In the genomic region with DNA sequence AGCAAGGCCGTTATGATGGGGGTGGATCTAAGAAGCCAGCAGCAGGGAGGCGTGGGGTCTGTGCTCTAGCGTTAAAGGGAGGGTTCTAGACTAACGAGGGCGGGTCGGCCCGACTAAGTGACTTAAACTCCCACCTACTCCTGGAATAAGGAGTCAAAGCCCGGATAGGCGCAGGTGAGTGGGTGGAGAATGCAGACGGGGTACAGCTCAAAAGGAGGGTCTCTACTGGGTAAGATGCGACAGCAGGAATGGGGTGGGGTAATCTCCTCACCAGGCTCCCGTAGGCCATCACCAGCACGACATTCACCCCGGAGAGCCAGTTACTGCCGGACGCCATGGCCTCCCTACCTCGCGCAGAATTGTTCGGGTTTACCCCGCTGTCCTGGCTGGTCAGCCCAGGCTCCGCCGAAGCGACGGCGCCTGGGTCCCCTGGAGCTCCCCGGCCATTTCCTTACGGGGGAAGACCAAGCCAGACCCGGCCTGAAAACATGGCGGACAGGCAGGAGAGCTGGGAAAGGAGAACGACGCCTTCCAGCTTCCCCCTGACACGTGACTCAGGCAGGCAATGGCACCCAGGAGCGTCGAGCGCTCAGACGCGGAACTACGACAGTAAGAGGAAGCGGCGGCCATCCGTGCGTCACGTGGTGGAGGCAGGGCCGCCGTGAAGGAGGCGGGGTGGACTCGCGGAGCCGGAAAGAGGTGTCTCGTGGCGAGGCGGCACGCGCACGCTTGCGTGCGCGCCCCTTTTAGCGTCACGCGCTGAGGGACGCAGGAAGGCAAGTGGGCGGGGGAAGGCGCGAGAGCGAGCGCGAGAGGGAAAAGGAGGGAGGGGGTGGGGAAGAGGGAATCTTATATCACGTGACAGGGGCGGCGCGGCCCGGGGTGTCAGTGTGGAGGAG, we compare ENCODE assay signal across 1 cellular context.
A peak's percentile ranks its signal among the peaks of the same experiment; 100 is the strongest.
TF ChIP-seq lines count a peak whose summit lies in the region.

A gene with protein sequence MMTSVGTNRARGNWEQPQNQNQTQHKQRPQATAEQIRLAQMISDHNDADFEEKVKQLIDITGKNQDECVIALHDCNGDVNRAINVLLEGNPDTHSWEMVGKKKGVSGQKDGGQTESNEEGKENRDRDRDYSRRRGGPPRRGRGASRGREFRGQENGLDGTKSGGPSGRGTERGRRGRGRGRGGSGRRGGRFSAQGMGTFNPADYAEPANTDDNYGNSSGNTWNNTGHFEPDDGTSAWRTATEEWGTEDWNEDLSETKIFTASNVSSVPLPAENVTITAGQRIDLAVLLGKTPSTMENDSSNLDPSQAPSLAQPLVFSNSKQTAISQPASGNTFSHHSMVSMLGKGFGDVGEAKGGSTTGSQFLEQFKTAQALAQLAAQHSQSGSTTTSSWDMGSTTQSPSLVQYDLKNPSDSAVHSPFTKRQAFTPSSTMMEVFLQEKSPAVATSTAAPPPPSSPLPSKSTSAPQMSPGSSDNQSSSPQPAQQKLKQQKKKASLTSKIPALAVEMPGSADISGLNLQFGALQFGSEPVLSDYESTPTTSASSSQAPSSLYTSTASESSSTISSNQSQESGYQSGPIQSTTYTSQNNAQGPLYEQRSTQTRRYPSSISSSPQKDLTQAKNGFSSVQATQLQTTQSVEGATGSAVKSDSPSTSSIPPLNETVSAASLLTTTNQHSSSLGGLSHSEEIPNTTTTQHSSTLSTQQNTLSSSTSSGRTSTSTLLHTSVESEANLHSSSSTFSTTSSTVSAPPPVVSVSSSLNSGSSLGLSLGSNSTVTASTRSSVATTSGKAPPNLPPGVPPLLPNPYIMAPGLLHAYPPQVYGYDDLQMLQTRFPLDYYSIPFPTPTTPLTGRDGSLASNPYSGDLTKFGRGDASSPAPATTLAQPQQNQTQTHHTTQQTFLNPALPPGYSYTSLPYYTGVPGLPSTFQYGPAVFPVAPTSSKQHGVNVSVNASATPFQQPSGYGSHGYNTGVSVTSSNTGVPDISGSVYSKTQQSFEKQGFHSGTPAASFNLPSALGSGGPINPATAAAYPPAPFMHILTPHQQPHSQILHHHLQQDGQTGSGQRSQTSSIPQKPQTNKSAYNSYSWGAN (plus strand): TSS at position 885 of the 899 bp plus-strand sequence. CDS start 4,169 bp downstream, outside the sequence.

TF ChIP-seq in K562, 482 proteins besides CTCF, POLR2A, EP300 and RAD21 (continued from another document and continues in another):
- TF ChIP-seq, protein P1, sequence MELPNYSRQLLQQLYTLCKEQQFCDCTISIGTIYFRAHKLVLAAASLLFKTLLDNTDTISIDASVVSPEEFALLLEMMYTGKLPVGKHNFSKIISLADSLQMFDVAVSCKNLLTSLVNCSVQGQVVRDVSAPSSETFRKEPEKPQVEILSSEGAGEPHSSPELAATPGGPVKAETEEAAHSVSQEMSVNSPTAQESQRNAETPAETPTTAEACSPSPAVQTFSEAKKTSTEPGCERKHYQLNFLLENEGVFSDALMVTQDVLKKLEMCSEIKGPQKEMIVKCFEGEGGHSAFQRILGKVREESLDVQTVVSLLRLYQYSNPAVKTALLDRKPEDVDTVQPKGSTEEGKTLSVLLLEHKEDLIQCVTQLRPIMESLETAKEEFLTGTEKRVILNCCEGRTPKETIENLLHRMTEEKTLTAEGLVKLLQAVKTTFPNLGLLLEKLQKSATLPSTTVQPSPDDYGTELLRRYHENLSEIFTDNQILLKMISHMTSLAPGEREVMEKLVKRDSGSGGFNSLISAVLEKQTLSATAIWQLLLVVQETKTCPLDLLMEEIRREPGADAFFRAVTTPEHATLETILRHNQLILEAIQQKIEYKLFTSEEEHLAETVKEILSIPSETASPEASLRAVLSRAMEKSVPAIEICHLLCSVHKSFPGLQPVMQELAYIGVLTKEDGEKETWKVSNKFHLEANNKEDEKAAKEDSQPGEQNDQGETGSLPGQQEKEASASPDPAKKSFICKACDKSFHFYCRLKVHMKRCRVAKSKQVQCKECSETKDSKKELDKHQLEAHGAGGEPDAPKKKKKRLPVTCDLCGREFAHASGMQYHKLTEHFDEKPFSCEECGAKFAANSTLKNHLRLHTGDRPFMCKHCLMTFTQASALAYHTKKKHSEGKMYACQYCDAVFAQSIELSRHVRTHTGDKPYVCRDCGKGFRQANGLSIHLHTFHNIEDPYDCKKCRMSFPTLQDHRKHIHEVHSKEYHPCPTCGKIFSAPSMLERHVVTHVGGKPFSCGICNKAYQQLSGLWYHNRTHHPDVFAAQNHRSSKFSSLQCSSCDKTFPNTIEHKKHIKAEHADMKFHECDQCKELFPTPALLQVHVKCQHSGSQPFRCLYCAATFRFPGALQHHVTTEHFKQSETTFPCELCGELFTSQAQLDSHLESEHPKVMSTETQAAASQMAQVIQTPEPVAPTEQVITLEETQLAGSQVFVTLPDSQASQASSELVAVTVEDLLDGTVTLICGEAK (IDR thresholded peaks at IDR 0.05) = peak; percentile 78
- TF ChIP-seq, protein P1 (CRISPR knock-in tag; IDR thresholded peaks at IDR 0.05) = no peak
- TF ChIP-seq SIRT6 (IDR thresholded peaks at IDR 0.05; ENCODE audit: low read depth, low read length) = no peak
- TF ChIP-seq PML (IDR thresholded peaks at IDR 0.05; ENCODE audit: low read length) = peak; percentile 53
- no peak for TF ChIP-seq MCM3 (IDR thresholded peaks at IDR 0.05)
- TF ChIP-seq U2AF2 (optimal IDR thresholded peaks at IDR 0.05; ENCODE audit: low read depth, low read length) = no peak
- no peak for TF ChIP-seq POLR3G (IDR thresholded peaks at IDR 0.05; ENCODE audit: extremely low read depth, insufficient read length, insufficient replicate concordance)
- TF ChIP-seq ZNF3 (CRISPR knock-in tag; IDR thresholded peaks at IDR 0.05) = no peak
- TF ChIP-seq JUN (IDR thresholded peaks at IDR 0.05; ENCODE audit: borderline replicate concordance, low read depth, low read length) = peak; percentile 93; the same call in 1 of the 2 replicates
- TF ChIP-seq JUN (CRISPR knock-in tag; IDR thresholded peaks at IDR 0.05; ENCODE audit: borderline replicate concordance) = 0 out of 2 replicates have a peak, but pooled peaks have one; percentile 3
- TF ChIP-seq, protein P2, sequence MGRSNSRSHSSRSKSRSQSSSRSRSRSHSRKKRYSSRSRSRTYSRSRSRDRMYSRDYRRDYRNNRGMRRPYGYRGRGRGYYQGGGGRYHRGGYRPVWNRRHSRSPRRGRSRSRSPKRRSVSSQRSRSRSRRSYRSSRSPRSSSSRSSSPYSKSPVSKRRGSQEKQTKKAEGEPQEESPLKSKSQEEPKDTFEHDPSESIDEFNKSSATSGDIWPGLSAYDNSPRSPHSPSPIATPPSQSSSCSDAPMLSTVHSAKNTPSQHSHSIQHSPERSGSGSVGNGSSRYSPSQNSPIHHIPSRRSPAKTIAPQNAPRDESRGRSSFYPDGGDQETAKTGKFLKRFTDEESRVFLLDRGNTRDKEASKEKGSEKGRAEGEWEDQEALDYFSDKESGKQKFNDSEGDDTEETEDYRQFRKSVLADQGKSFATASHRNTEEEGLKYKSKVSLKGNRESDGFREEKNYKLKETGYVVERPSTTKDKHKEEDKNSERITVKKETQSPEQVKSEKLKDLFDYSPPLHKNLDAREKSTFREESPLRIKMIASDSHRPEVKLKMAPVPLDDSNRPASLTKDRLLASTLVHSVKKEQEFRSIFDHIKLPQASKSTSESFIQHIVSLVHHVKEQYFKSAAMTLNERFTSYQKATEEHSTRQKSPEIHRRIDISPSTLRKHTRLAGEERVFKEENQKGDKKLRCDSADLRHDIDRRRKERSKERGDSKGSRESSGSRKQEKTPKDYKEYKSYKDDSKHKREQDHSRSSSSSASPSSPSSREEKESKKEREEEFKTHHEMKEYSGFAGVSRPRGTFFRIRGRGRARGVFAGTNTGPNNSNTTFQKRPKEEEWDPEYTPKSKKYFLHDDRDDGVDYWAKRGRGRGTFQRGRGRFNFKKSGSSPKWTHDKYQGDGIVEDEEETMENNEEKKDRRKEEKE (IDR thresholded peaks at IDR 0.05; ENCODE audit: borderline replicate concordance in 1 of 2, control insufficient read depth in 1 of 2, low read depth in 2 of 2, low read length in 1 of 2) = 0 out of 4 replicates have a peak, but pooled peaks of 1 of the 2 experiments have one; percentile 42
- TF ChIP-seq, protein P3, sequence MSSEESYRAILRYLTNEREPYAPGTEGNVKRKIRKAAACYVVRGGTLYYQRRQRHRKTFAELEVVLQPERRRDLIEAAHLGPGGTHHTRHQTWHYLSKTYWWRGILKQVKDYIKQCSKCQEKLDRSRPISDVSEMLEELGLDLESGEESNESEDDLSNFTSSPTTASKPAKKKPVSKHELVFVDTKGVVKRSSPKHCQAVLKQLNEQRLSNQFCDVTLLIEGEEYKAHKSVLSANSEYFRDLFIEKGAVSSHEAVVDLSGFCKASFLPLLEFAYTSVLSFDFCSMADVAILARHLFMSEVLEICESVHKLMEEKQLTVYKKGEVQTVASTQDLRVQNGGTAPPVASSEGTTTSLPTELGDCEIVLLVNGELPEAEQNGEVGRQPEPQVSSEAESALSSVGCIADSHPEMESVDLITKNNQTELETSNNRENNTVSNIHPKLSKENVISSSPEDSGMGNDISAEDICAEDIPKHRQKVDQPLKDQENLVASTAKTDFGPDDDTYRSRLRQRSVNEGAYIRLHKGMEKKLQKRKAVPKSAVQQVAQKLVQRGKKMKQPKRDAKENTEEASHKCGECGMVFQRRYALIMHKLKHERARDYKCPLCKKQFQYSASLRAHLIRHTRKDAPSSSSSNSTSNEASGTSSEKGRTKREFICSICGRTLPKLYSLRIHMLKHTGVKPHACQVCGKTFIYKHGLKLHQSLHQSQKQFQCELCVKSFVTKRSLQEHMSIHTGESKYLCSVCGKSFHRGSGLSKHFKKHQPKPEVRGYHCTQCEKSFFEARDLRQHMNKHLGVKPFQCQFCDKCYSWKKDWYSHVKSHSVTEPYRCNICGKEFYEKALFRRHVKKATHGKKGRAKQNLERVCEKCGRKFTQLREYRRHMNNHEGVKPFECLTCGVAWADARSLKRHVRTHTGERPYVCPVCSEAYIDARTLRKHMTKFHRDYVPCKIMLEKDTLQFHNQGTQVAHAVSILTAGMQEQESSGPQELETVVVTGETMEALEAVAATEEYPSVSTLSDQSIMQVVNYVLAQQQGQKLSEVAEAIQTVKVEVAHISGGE (CRISPR knock-in tag; IDR thresholded peaks at IDR 0.05) = peak in 1 of 3 experiments; percentile 87; a peak in 2 of 6 replicates
- TF ChIP-seq TEAD4 (IDR thresholded peaks at IDR 0.05; ENCODE audit: low read length) = no peak
- TF ChIP-seq TEAD4 (CRISPR knock-in tag; IDR thresholded peaks at IDR 0.05; ENCODE audit: borderline replicate concordance) = no peak
- TF ChIP-seq, protein P4, sequence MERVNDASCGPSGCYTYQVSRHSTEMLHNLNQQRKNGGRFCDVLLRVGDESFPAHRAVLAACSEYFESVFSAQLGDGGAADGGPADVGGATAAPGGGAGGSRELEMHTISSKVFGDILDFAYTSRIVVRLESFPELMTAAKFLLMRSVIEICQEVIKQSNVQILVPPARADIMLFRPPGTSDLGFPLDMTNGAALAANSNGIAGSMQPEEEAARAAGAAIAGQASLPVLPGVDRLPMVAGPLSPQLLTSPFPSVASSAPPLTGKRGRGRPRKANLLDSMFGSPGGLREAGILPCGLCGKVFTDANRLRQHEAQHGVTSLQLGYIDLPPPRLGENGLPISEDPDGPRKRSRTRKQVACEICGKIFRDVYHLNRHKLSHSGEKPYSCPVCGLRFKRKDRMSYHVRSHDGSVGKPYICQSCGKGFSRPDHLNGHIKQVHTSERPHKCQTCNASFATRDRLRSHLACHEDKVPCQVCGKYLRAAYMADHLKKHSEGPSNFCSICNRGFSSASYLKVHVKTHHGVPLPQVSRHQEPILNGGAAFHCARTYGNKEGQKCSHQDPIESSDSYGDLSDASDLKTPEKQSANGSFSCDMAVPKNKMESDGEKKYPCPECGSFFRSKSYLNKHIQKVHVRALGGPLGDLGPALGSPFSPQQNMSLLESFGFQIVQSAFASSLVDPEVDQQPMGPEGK (CRISPR knock-in tag; IDR thresholded peaks at IDR 0.05; ENCODE audit: borderline replicate concordance) = no peak
- peak; percentile 79 for TF ChIP-seq NEUROD1 (IDR thresholded peaks at IDR 0.05; ENCODE audit: borderline replicate concordance, low read depth, low read length, partially characterized antibody)
- no peak for TF ChIP-seq XRCC4 (IDR thresholded peaks at IDR 0.05; ENCODE audit: extremely low read depth, insufficient read depth, insufficient read length)
- TF ChIP-seq RCOR1 (IDR thresholded peaks at IDR 0.05; ENCODE audit: borderline replicate concordance in 1 of 2, low read depth in 2 of 2, low read length in 2 of 2) = no peak; a peak in 1 of 4 replicates
- TF ChIP-seq CREM (IDR thresholded peaks at IDR 0.05; ENCODE audit: low read depth) = peak; percentile 91
- TF ChIP-seq GTF2E2 (tag; IDR thresholded peaks at IDR 0.05) = peak; percentile 93; the same call in 1 of the 2 replicates
- TF ChIP-seq POLR2G (IDR thresholded peaks at IDR 0.05; ENCODE audit: low read depth, low read length) = peak; percentile 97
- TF ChIP-seq, protein P5, sequence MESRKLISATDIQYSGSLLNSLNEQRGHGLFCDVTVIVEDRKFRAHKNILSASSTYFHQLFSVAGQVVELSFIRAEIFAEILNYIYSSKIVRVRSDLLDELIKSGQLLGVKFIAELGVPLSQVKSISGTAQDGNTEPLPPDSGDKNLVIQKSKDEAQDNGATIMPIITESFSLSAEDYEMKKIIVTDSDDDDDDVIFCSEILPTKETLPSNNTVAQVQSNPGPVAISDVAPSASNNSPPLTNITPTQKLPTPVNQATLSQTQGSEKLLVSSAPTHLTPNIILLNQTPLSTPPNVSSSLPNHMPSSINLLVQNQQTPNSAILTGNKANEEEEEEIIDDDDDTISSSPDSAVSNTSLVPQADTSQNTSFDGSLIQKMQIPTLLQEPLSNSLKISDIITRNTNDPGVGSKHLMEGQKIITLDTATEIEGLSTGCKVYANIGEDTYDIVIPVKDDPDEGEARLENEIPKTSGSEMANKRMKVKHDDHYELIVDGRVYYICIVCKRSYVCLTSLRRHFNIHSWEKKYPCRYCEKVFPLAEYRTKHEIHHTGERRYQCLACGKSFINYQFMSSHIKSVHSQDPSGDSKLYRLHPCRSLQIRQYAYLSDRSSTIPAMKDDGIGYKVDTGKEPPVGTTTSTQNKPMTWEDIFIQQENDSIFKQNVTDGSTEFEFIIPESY (CRISPR knock-in tag; IDR thresholded peaks at IDR 0.05) = no peak
